In genomic region chr17:47733047-47733413, GRCh38 we compare ENCODE assay signal across 9 cellular contexts. TPM values are rescaled to one million over a fixed set of nuclear protein-coding genes. Genes with fewer than 3 reads are reported as not detected.
DNase-seq lines count a peak whose midpoint lies in the region; ATAC-seq and TF ChIP-seq lines count a peak whose summit lies in the region.
"Had no signal": no experiment of that assay in that cellular context is flagged by ENCODE, and none has a peak within 500 bp of the region (broad histone marks: within the 10 kb centered on the region; RNA-seq: fewer than 3 reads in every experiment).

Gene TBX21 (plus strand): TSS chr17:47733236. CDS start chr17:47733455, 219 bp downstream.

- H4K20me1 ChIP-seq in BLaER1 (no peaks in the 10 kb centered on the region), OCI-LY3 (ENCODE audit: insufficient read depth, low read length) (no peaks in the 10 kb centered on the region)

- 1 to 3% (median 3%) methylated on average over 18 to 35 of the region's 35 CpGs for WGBS in psoas muscle, 3 donors

- H3K27ac ChIP-seq in BLaER1 (peak within 1 kb of the TSS; percentile 68), OCI-LY3 (ENCODE audit: low read length) (no peak within 1 kb of the TSS), psoas muscle (no peak within 1 kb of the TSS)

- H3K79me2 ChIP-seq in OCI-LY3 (ENCODE audit: low read length): no peaks in the 10 kb centered on the region

- H3K36me3 ChIP-seq in BLaER1: no peaks in the 10 kb centered on the region
- no peaks in the 10 kb centered on the region for H3K36me3 ChIP-seq in OCI-LY3 (replicated peaks; ENCODE audit: low read depth, low read length)
- no peaks in the 10 kb centered on the region for H3K36me3 ChIP-seq in psoas muscle (ENCODE audit: insufficient read depth in 1 of 2, low read depth in 1 of 2)

- H3K4me2 ChIP-seq in BLaER1: peak within 1 kb of the TSS; percentile 91
- peak within 1 kb of the TSS; percentile 7; the same call in 1 of the 2 replicates for H3K4me2 ChIP-seq in OCI-LY3 (ENCODE audit: low read length)

- H3K9me3 ChIP-seq in BLaER1 (no peaks in the 10 kb centered on the region), OCI-LY3 (ENCODE audit: insufficient read depth, low read length) (no peaks in the 10 kb centered on the region), psoas muscle (no peaks in the 10 kb centered on the region)

- H3K4me3 Mint-ChIP-seq in activated T-cell treated with anti-CD3 and anti-CD28 coated beads, Interleukin-2, amount 50 U/mL, for 24 hours: peak within 1 kb of the TSS; percentile 96

- DNase-seq in GM19240 (ENCODE audit: insufficient read length, low spot score) (peak; percentile 95), globus pallidus (ENCODE audit: low spot score) (peak; percentile 11), psoas muscle (peak; percentile 67 to 83), NCI-H187 treated with DMSO at 0.1 percent for 48 hours (lab: John Stamatoyannopoulos, UW) (no peak)
- peak; percentile 93 for DNase-seq in activated T-cell treated with anti-CD3 and anti-CD28 coated beads, Interleukin-2, amount 50 U/mL, for 24 hours

- H3K4me3 ChIP-seq in BLaER1 (peak within 1 kb of the TSS; percentile 77), OCI-LY3 (ENCODE audit: low read length) (no peak within 1 kb of the TSS), psoas muscle (peak within 1 kb of the TSS; percentile 62)

- intact Hi-C loops in psoas muscle (cut with DNase I): no loop called here

- H3K4me1 Mint-ChIP-seq in activated T-cell treated with anti-CD3 and anti-CD28 coated beads, Interleukin-2, amount 50 U/mL, for 24 hours (ENCODE audit: low read depth): peaks cover 72% of the 10 kb centered on the region

- H3K27me3 ChIP-seq in BLaER1: peaks cover 26% of the 10 kb centered on the region
- peaks cover 52% of the 10 kb centered on the region for H3K27me3 ChIP-seq in OCI-LY3 (ENCODE audit: low read depth, low read length)
- peaks cover 0 to 44% (median 12%) of the 10 kb centered on the region in 3 donors for H3K27me3 ChIP-seq in psoas muscle (ENCODE audit: insufficient read depth in 3 of 3, low read length in 2 of 3)

- H3K9me3 Mint-ChIP-seq in activated T-cell treated with anti-CD3 and anti-CD28 coated beads, Interleukin-2, amount 50 U/mL, for 24 hours: no peaks in the 10 kb centered on the region

- peaks cover 39% of the 10 kb centered on the region for H3K36me3 Mint-ChIP-seq in activated T-cell treated with anti-CD3 and anti-CD28 coated beads, Interleukin-2, amount 50 U/mL, for 24 hours (ENCODE audit: low read depth)

- peak within 1 kb of the TSS; percentile 96 for H3K27ac Mint-ChIP-seq in activated T-cell treated with anti-CD3 and anti-CD28 coated beads, Interleukin-2, amount 50 U/mL, for 24 hours

- no peak within 1 kb of the TSS for H2AFZ ChIP-seq in OCI-LY3 (ENCODE audit: low read depth, low read length)

- ATAC-seq in HG03469 (IDR thresholded peaks at IDR 0.05; ENCODE audit: unreplicated experiment) (peak; percentile 33), psoas muscle (peak; percentile 60 to 90 (median 78))

- H3K9ac ChIP-seq in BLaER1 (peak within 1 kb of the TSS; percentile 76), OCI-LY3 (ENCODE audit: low read length) (no peak within 1 kb of the TSS)

- H3K27me3 Mint-ChIP-seq in activated T-cell treated with anti-CD3 and anti-CD28 coated beads, Interleukin-2, amount 50 U/mL, for 24 hours: no peaks in the 10 kb centered on the region

- TF ChIP-seq CTCF in OCI-LY3 (IDR thresholded peaks at IDR 0.05; ENCODE audit: low read depth, low read length) (peak; percentile 7; the same call in 1 of the 2 replicates), psoas muscle (IDR thresholded peaks at IDR 0.05) (no peak)

- H3K4me1 ChIP-seq in BLaER1 (peaks cover 60% of the 10 kb centered on the region), OCI-LY3 (ENCODE audit: low read length) (peaks cover 10% of the 10 kb centered on the region), psoas muscle (peaks cover 4% of the 10 kb centered on the region)

RNA-seq across cellular contexts. Expression of gene TBX21, which starts in this region (rescaled TPM):
- total RNA-seq in psoas muscle: under 1 TPM; 0.12 to 0.36 (median 0.19) TPM
- under 1 TPM in 2 of 3 donors, not detected in 1; 0.04 to 0.12 TPM for polyA plus RNA-seq in psoas muscle
- total RNA-seq: HT1080 had no signal

Comparison
In these comparisons a context has a peak if more than half of its experiments do, and no peak if none do; other contexts are left out.
1. Peak in DNase-seq, ATAC-seq and H3K4me3 ChIP-seq in psoas muscle; RNA of the gene not detected or under 1 TPM.